2 cellular contexts compared by ENCODE assay signal in the genomic region with DNA sequence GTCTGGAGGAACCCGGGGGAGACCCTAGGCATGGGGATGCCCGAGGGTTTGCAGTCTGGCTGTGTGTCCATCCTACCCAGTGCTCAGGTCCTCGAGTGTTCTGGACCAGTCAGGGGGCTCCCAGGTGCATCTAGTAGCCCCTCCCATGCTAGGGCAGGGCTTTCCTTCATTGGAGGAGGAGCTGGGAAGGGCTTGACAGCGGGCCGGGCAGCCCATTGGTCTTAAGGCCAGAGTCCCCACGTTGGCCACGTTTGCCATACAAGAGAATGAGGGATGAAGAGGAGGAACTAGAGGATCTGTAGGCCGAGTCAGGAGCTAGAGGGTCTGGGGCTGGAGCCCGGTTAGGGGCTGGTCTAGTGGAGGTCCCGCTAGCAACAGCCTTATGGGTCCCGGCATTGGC.
TF ChIP-seq lines count a peak whose summit lies in the region.

No MANE protein-coding gene starts in this region.

TF ChIP-seq in K562, 482 proteins besides CTCF, POLR2A, EP300 and RAD21:
- TF ChIP-seq DPF2 (IDR thresholded peaks at IDR 0.05) (no peak), ZBTB7A (IDR thresholded peaks at IDR 0.05; ENCODE audit: borderline replicate concordance, control insufficient read depth, low read depth, low read length) (no peak), EGR1 (conservative IDR thresholded peaks at IDR 0.05) (no peak), POU5F1 (IDR thresholded peaks at IDR 0.05; ENCODE audit: borderline replicate concordance, low read depth, low read length, partially characterized antibody) (no peak)

TF ChIP-seq in HepG2, 621 proteins besides CTCF, POLR2A, EP300 and RAD21:
- TF ChIP-seq ZNF30 (CRISPR knock-in tag; IDR thresholded peaks at IDR 0.05) (no peak), ZSCAN25 (CRISPR knock-in tag; IDR thresholded peaks at IDR 0.05) (no peak), WIZ (CRISPR knock-in tag; IDR thresholded peaks at IDR 0.05) (no peak), AKAP8 (CRISPR knock-in tag; IDR thresholded peaks at IDR 0.05) (no peak), ZBTB20 (CRISPR knock-in tag; IDR thresholded peaks at IDR 0.05; ENCODE audit: borderline replicate concordance, low read depth) (no peak)
- TF ChIP-seq, protein P1, sequence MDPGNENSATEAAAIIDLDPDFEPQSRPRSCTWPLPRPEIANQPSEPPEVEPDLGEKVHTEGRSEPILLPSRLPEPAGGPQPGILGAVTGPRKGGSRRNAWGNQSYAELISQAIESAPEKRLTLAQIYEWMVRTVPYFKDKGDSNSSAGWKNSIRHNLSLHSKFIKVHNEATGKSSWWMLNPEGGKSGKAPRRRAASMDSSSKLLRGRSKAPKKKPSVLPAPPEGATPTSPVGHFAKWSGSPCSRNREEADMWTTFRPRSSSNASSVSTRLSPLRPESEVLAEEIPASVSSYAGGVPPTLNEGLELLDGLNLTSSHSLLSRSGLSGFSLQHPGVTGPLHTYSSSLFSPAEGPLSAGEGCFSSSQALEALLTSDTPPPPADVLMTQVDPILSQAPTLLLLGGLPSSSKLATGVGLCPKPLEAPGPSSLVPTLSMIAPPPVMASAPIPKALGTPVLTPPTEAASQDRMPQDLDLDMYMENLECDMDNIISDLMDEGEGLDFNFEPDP (CRISPR knock-in tag; conservative IDR thresholded peaks at IDR 0.05), result no peak
